In the genomic region with DNA sequence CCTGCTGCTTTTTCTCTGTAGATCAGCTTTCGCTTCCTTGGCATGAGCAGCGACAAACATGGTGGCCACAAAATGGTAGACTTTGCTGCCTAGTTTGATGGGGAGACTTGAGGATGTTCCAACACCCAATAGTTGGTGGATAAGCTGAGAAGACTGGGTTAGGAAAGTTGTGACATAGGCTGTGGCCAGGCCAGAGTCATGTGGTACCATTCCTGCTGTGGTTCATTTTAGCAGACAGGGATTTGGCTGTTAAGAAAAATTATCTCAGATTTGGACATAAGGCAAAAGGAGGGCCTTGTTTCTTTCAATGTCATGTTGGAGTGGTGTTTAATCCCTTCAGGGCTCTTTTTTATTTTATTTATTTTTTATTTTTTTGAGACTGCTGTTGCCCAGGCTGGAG, we compare ENCODE assay signal across 12 cellular contexts. TPM values are rescaled to one million over a fixed set of nuclear protein-coding genes. Genes with fewer than 3 reads are reported as not detected.
"Had no signal": no experiment of that assay in that cellular context is flagged by ENCODE, and none has a peak within 500 bp of the region (broad histone marks: within the 10 kb centered on the region; RNA-seq: fewer than 3 reads in every experiment).

No MANE protein-coding gene starts in this region.

- H3K27me3 ChIP-seq: SJCRH30, tibial nerve had no signal

- H3K4me1 ChIP-seq: tibial nerve had no signal

- H3K36me3 Mint-ChIP-seq: activated CD4-positive, alpha-beta memory T cell treated with anti-CD3 and anti-CD28 coated beads for 36 hours; activated naive CD4-positive, alpha-beta T cell treated with anti-CD3 and anti-CD28 coated beads, Interleukin-2, amount 50 U/mL, for 72 hours had no signal

- H3K36me3 ChIP-seq: SJCRH30, tibial nerve had no signal

- DNase-seq: activated CD4-positive, alpha-beta memory T cell treated with anti-CD3 and anti-CD28 coated beads for 36 hours; activated effector memory CD4-positive, alpha-beta T cell treated with anti-CD3 and anti-CD28 coated beads, Interleukin-2, amount 50 U/mL, for 16 hours; activated T-cell treated with anti-CD3 and anti-CD28 coated beads, Interleukin-2, amount 50 U/mL, for 4 hours; amygdala; dorsolateral prefrontal cortex; SJCRH30; small intestine; SW 1271 had no signal

- H3K27ac ChIP-seq: dorsolateral prefrontal cortex, SJCRH30, tibial nerve had no signal

- H3K27ac Mint-ChIP-seq: activated CD4-positive, alpha-beta memory T cell treated with anti-CD3 and anti-CD28 coated beads for 36 hours; activated naive CD4-positive, alpha-beta T cell treated with anti-CD3 and anti-CD28 coated beads, Interleukin-2, amount 50 U/mL, for 72 hours; T-helper 2 cell treated with Interferon-gamma antibody and Interleukin-4, amounts not matched to agents 5 μg/mL and 100 μg/mL, for 36 hours had no signal

- H3K4me3 Mint-ChIP-seq: activated CD4-positive, alpha-beta memory T cell treated with anti-CD3 and anti-CD28 coated beads for 36 hours; activated T-cell treated with anti-CD3 and anti-CD28 coated beads, Interleukin-2, amount 50 U/mL, for 4 hours; T-helper 2 cell treated with Interferon-gamma antibody and Interleukin-4, amounts not matched to agents 5 μg/mL and 100 μg/mL, for 36 hours had no signal

- H3K4me3 ChIP-seq: dorsolateral prefrontal cortex, SJCRH30, tibial nerve had no signal

- FAIRE-seq: small intestine had no signal

- ATAC-seq: activated naive CD4-positive, alpha-beta T cell treated with anti-CD3 and anti-CD28 coated beads, Interleukin-2, amount 50 U/mL, for 72 hours; activated T-cell treated with anti-CD3 and anti-CD28 coated beads, Interleukin-2, amount 50 U/mL, for 4 hours had no signal

RNA-seq across cellular contexts. Expression of a gene that starts 26.6 kb away (rescaled TPM):
- total RNA-seq: activated CD4-positive, alpha-beta memory T cell treated with anti-CD3 and anti-CD28 coated beads for 36 hours; activated naive CD4-positive, alpha-beta T cell treated with anti-CD3 and anti-CD28 coated beads, Interleukin-2, amount 50 U/mL, for 72 hours; activated T-cell treated with anti-CD3 and anti-CD28 coated beads, Interleukin-2, amount 50 U/mL, for 4 hours had no signal
- polyA plus RNA-seq: neural cell had no signal

RNA-seq across cellular contexts. Expression of a gene that starts 47.2 kb away (rescaled TPM):
- total RNA-seq: activated CD4-positive, alpha-beta memory T cell treated with anti-CD3 and anti-CD28 coated beads for 36 hours; activated naive CD4-positive, alpha-beta T cell treated with anti-CD3 and anti-CD28 coated beads, Interleukin-2, amount 50 U/mL, for 72 hours; activated T-cell treated with anti-CD3 and anti-CD28 coated beads, Interleukin-2, amount 50 U/mL, for 4 hours; tibial nerve had no signal
